ENCODE assay signal across 21 cellular contexts in the genomic region with DNA sequence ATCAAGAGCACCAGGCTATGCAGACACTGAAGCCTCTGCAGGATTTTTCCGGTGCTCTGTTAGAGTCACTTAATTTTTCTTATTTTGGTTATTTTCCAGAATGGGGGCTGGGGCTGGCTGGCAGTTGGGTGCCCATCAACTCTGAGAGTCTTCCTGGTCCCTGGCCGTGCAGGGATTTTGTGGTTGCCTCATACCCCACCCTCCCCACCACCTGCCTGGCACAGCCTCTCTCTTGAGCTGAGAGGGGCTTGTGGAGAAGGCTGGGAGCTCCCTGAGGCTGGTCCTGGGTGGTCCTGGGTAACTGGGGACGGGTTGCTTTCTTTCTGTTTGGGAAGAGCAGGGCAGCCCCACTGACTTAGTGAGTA. TPM values are rescaled to one million over a fixed set of nuclear protein-coding genes. Genes with fewer than 3 reads are reported as not detected.
DNase-seq lines count a peak whose midpoint lies in the region; ATAC-seq, FAIRE-seq and TF ChIP-seq lines count a peak whose summit lies in the region.
"Had no signal": no experiment of that assay in that cellular context is flagged by ENCODE, and none has a peak within 500 bp of the region (broad histone marks: within the 10 kb centered on the region; RNA-seq: fewer than 3 reads in every experiment).

No MANE protein-coding gene starts in this region.

- peaks cover 84 to 99% (median 97%) of the 10 kb centered on the region in 10 experiments for H3K4me1 ChIP-seq in BLaER1 treated with 17β-estradiol and CSF1 and Interleukin-3, amounts not matched to agents 10 nM and 100 nM
- peaks cover 6% of the 10 kb centered on the region; the same call in 1 of the 2 replicates for H3K4me1 ChIP-seq in H9 (ENCODE audit: insufficient read depth, low read length)
- H3K4me1 ChIP-seq in H1 (replicated peaks in 1 of 4; ENCODE audit: control insufficient read depth in 3 of 4, insufficient read depth in 4 of 4, low read length in 3 of 4), result peaks cover 0 to 15% (median 6%) of the 10 kb centered on the region in 4 experiments; a peak in 5 of 7 replicates
- H3K4me1 ChIP-seq in neuronal stem cell (ENCODE audit: control insufficient read depth in 2 of 2, insufficient read depth in 1 of 2, low read depth in 1 of 2, low read length in 2 of 2), result peaks cover 0 to 21% of the 10 kb centered on the region in 2 donors

- no peak overlapping the region for H4K91ac ChIP-seq in H9 (ENCODE audit: insufficient read length, low read depth, low read length)
- H4K91ac ChIP-seq in H1 (replicated peaks; ENCODE audit: insufficient read length, low read length), result no peak overlapping the region
- H4K91ac ChIP-seq in neuronal stem cell (ENCODE audit: low read depth, low read length, poor library complexity), result no peak overlapping the region

- no peak overlapping the region for H2BK120ac ChIP-seq in H9 (ENCODE audit: low read depth, low read length, poor library complexity, severe bottlenecking)
- no peak overlapping the region for H2BK120ac ChIP-seq in H1 (replicated peaks; ENCODE audit: low read depth, low read length)
- H2BK120ac ChIP-seq in neuronal stem cell (ENCODE audit: low read depth, low read length), result no peak overlapping the region

- peak overlapping the region in 1 of 10 experiments; percentile 41; a peak in 2 of 20 replicates for H3K4me3 ChIP-seq in BLaER1 treated with 17β-estradiol and CSF1 and Interleukin-3, amounts not matched to agents 10 nM and 100 nM
- no peak overlapping the region for H3K4me3 ChIP-seq in H1 (ENCODE audit: extremely low read depth in 1 of 4, insufficient read depth in 2 of 4, low read depth in 3 of 4, low read length in 4 of 4)
- H3K4me3 ChIP-seq in neuronal stem cell (ENCODE audit: low read length in 2 of 2), result no peak overlapping the region

- H3K23ac ChIP-seq in H9 (ENCODE audit: insufficient read length, low read depth, low read length), result no peak overlapping the region
- no peak overlapping the region for H3K23ac ChIP-seq in H1 (ENCODE audit: insufficient read length)
- no peak overlapping the region for H3K23ac ChIP-seq in neuronal stem cell (ENCODE audit: low read depth, low read length, poor library complexity)

- H2AK5ac ChIP-seq in H9 (ENCODE audit: insufficient read length, low read length) (no peak overlapping the region), H1 (ENCODE audit: low read depth, low read length) (no peak overlapping the region), neuronal stem cell (ENCODE audit: low read depth, low read length) (peak overlapping the region; percentile 3)

- H3K14ac ChIP-seq in H9 (ENCODE audit: insufficient read depth, low read length) (no peak overlapping the region), H1 (ENCODE audit: insufficient read length) (no peak overlapping the region), neuronal stem cell (ENCODE audit: low read length) (no peak overlapping the region)

- H3K27ac Mint-ChIP-seq in H9, result peak overlapping the region in 1 of 3 experiments; percentile 44; a peak in 1 of 7 replicates

- DNase-seq in H9 (peak; percentile 26), H1 (ENCODE audit: low read depth in 1 of 2, low spot score in 2 of 2) (no peak), neuronal stem cell (ENCODE audit: low spot score) (no peak), CD1c-positive myeloid dendritic cell (ENCODE audit: extremely low spot score) (no peak)
- DNase-seq: ACHN, C1 segment of cervical spinal cord, Kasumi-1, NCI-H1417, NCI-H1694 treated with DMSO at 0.1 percent for 48 hours, NCI-H2081 treated with DMSO at 0.1 percent for 48 hours, NCI-H446 treated with DMSO at 0.1 percent for 48 hours, NCI-H526 treated with DMSO at 0.1 percent for 48 hours, Right ventricle myocardium superior had no signal

- peaks cover 0 to 20% (median 0%) of the 10 kb centered on the region in 11 experiments; a peak in 2 of 22 replicates for H3K27me3 ChIP-seq in BLaER1 treated with 17β-estradiol and CSF1 and Interleukin-3, amounts not matched to agents 10 nM and 100 nM
- no peaks in the 10 kb centered on the region for H3K27me3 ChIP-seq in H9 (ENCODE audit: insufficient read depth, low read length)
- H3K27me3 ChIP-seq in H1 (replicated peaks in 1 of 4; ENCODE audit: control insufficient read depth in 3 of 4, extremely low read depth in 1 of 4, insufficient read depth in 3 of 4, low read length in 3 of 4), result no peaks in the 10 kb centered on the region
- H3K27me3 ChIP-seq in neuronal stem cell (ENCODE audit: control insufficient read depth in 3 of 3, insufficient read depth in 3 of 3, low read depth in 1 of 3, low read length in 3 of 3), result peaks cover 0 to 43% (median 0%) of the 10 kb centered on the region in 3 experiments

- no peak for TF ChIP-seq RAD21 in H1 (IDR thresholded peaks at IDR 0.05 in 1 of 2, conservative IDR thresholded peaks at IDR 0.05 in 1 of 2; ENCODE audit: low read depth in 2 of 2, low read length in 2 of 2)

- H3K9me3 ChIP-seq in BLaER1 treated with 17β-estradiol and CSF1 and Interleukin-3, amounts not matched to agents 10 nM and 100 nM (replicated peaks in 1 of 11), result no peaks in the 10 kb centered on the region
- H3K9me3 ChIP-seq in H9 (ENCODE audit: control insufficient read depth, low read depth, low read length), result no peaks in the 10 kb centered on the region
- H3K9me3 ChIP-seq in H1 (ENCODE audit: insufficient read depth in 2 of 2, low read depth in 1 of 2, low read length in 1 of 2), result no peaks in the 10 kb centered on the region
- H3K9me3 ChIP-seq in neuronal stem cell (replicated peaks in 1 of 2; ENCODE audit: control insufficient read depth in 2 of 2, insufficient read depth in 1 of 2, low read depth in 1 of 2, low read length in 2 of 2), result no peaks in the 10 kb centered on the region

- H2AFZ ChIP-seq in H9 (ENCODE audit: low read length), result no peak overlapping the region
- no peak overlapping the region for H2AFZ ChIP-seq in H1 (ENCODE audit: low read length)
- no peak overlapping the region for H2AFZ ChIP-seq in neuronal stem cell (ENCODE audit: low read length)

- no CpG with 5 or more reads among the region's 3 CpGs for WGBS in H9 (ENCODE audit: extremely low coverage, insufficient read length, low lambda C conversion rate)
- WGBS in H1 (ENCODE audit: extremely low coverage in 1 of 2, insufficient coverage in 1 of 2, insufficient read length in 1 of 2, insufficient replicate concordance in 2 of 2, low coverage in 1 of 2, low lambda C conversion rate in 2 of 2, missing lambda C conversion rate in 1 of 2), 2 experiments, result 85% methylated on average over 3 of the region's 3 CpGs; no CpG with 5 or more reads in 1 of the 2 experiments
- WGBS in neuronal stem cell (ENCODE audit: extremely low coverage in 2 of 2, insufficient read length in 2 of 2, insufficient replicate concordance in 1 of 2), 2 donors, result no CpG with 5 or more reads among the region's 3 CpGs

- peak overlapping the region in 8 of 11 experiments; percentile 89 to 99 (median 97); a peak in 17 of 22 replicates for H3K27ac ChIP-seq in BLaER1 treated with 17β-estradiol and CSF1 and Interleukin-3, amounts not matched to agents 10 nM and 100 nM
- H3K27ac ChIP-seq in H9 (ENCODE audit: insufficient read length, low read depth, low read length) (no peak overlapping the region), H1 (ENCODE audit: low read depth, low read length) (no peak overlapping the region), neuronal stem cell (replicated peaks; ENCODE audit: low read length) (no peak overlapping the region)

- peaks cover 11% of the 10 kb centered on the region for H3K27me3 Mint-ChIP-seq in H9 (ENCODE audit: low read depth)

- no peak for TF ChIP-seq POLR2A in H1 (IDR thresholded peaks at IDR 0.05; ENCODE audit: control extremely low read depth in 1 of 2, low read depth in 2 of 2, low read length in 2 of 2)

- H3K79me2 ChIP-seq in H9 (ENCODE audit: insufficient read depth, low read length), result no peaks in the 10 kb centered on the region
- no peaks in the 10 kb centered on the region for H3K79me2 ChIP-seq in H1 (ENCODE audit: control insufficient read depth in 1 of 2, insufficient read depth in 2 of 2, low read length in 2 of 2)

- H3K4ac ChIP-seq in H9 (ENCODE audit: low read depth, low read length) (no peak overlapping the region), H1 (replicated peaks; ENCODE audit: insufficient read length, low read depth, low read length) (no peak overlapping the region), neuronal stem cell (ENCODE audit: low read length) (no peak overlapping the region)

- H3K79me1 ChIP-seq in H9 (ENCODE audit: insufficient read depth, low read depth, low read length, poor library complexity, severe bottlenecking) (no peaks in the 10 kb centered on the region), H1 (ENCODE audit: low read depth, low read length) (no peaks in the 10 kb centered on the region), neuronal stem cell (ENCODE audit: low read depth, low read length) (no peaks in the 10 kb centered on the region)

- FAIRE-seq in H1 (lab: Jason Lieb, UNC), result no peak
- FAIRE-seq: G401.6, GM12892 had no signal

- H2BK20ac ChIP-seq in H9 (ENCODE audit: low read depth, low read length, poor library complexity, severe bottlenecking) (no peak overlapping the region), H1 (ENCODE audit: low read length) (no peak overlapping the region)

- no peak overlapping the region for H4K5ac ChIP-seq in H9 (ENCODE audit: insufficient read length, low read depth, low read length)
- H4K5ac ChIP-seq in H1 (ENCODE audit: insufficient read length, low read depth, low read length), result no peak overlapping the region

- H3K4me3 Mint-ChIP-seq in H9, result no peak overlapping the region

- H3K56ac ChIP-seq in H9 (ENCODE audit: insufficient read length, low read depth, low read length), result no peak overlapping the region
- no peak overlapping the region for H3K56ac ChIP-seq in H1 (replicated peaks; ENCODE audit: insufficient read length, low read depth, low read length)

- ATAC-seq in GM21447 (IDR thresholded peaks at IDR 0.05; ENCODE audit: unreplicated experiment) (no peak), GM21360 (IDR thresholded peaks at IDR 0.05; ENCODE audit: unreplicated experiment) (no peak)

- peaks cover 24 to 52% of the 10 kb centered on the region in 2 experiments for H3K4me1 Mint-ChIP-seq in H9

- H2BK15ac ChIP-seq in H9 (ENCODE audit: low read depth, low read length) (no peak overlapping the region), H1 (ENCODE audit: low read length) (no peak overlapping the region), neuronal stem cell (ENCODE audit: low read length) (no peak overlapping the region)

- H4K8ac ChIP-seq in H9 (replicated peaks; ENCODE audit: insufficient read length, low read depth, low read length) (no peak overlapping the region), H1 (ENCODE audit: extremely low read depth, insufficient read depth, low read length) (no peak overlapping the region), neuronal stem cell (ENCODE audit: low read depth, low read length) (no peak overlapping the region)

- H3K36me3 Mint-ChIP-seq in H9 (ENCODE audit: insufficient read depth in 1 of 3, low read depth in 3 of 3), result no peaks in the 10 kb centered on the region

- H3K23me2 ChIP-seq in H9 (ENCODE audit: insufficient read length, low read depth, low read length, poor library complexity, severe bottlenecking) (no peaks in the 10 kb centered on the region), H1 (ENCODE audit: low read depth, low read length) (no peaks in the 10 kb centered on the region)

- no peak for TF ChIP-seq CTCF in H9 (conservative IDR thresholded peaks at IDR 0.05)
- TF ChIP-seq CTCF in H1 (IDR thresholded peaks at IDR 0.05; ENCODE audit: control extremely low read depth in 1 of 3, insufficient read depth in 1 of 3, low read depth in 1 of 3, low read length in 3 of 3), result no peak

- no peaks in the 10 kb centered on the region for H3K9me3 Mint-ChIP-seq in H9

- H3T11ph ChIP-seq in H9 (ENCODE audit: low read length), result no peak overlapping the region

- POLR2A ChIA-PET in H1 (lab: Charles Lee; ENCODE audit: partially characterized antibody), result no interaction called here

- H4K20me1 ChIP-seq in BLaER1 treated with 17β-estradiol and CSF1 and Interleukin-3, amounts not matched to agents 10 nM and 100 nM, result no peaks in the 10 kb centered on the region
- H4K20me1 ChIP-seq in H9 (ENCODE audit: control insufficient read depth, insufficient read depth, insufficient read length) (no peaks in the 10 kb centered on the region), H1 (replicated peaks in 1 of 2; ENCODE audit: control insufficient read depth in 1 of 2, insufficient read depth in 2 of 2, low read length in 2 of 2) (no peaks in the 10 kb centered on the region)

- H3K9ac ChIP-seq in BLaER1 treated with 17β-estradiol and CSF1 and Interleukin-3, amounts not matched to agents 10 nM and 100 nM, result peak overlapping the region in 8 of 11 experiments; percentile 56 to 92 (median 87); a peak in 13 of 22 replicates
- no peak overlapping the region for H3K9ac ChIP-seq in H9 (ENCODE audit: extremely low read depth, insufficient read length, low read length)
- H3K9ac ChIP-seq in H1 (replicated peaks in 1 of 4; ENCODE audit: extremely low read depth in 1 of 4, low read depth in 3 of 4, low read length in 3 of 4), result no peak overlapping the region
- no peak overlapping the region for H3K9ac ChIP-seq in neuronal stem cell (ENCODE audit: low read depth, low read length, poor library complexity)

- H2BK5ac ChIP-seq in H9 (ENCODE audit: insufficient read length, low read length) (no peak overlapping the region), H1 (ENCODE audit: low read depth, low read length) (no peak overlapping the region), neuronal stem cell (ENCODE audit: low read length) (no peak overlapping the region)

- no peak for TF ChIP-seq EP300 in H1 (IDR thresholded peaks at IDR 0.05; ENCODE audit: borderline replicate concordance in 1 of 2, low read depth in 2 of 2, low read length in 2 of 2)

- no peaks in the 10 kb centered on the region for H3K36me3 ChIP-seq in BLaER1 treated with 17β-estradiol and CSF1 and Interleukin-3, amounts not matched to agents 10 nM and 100 nM
- no peaks in the 10 kb centered on the region for H3K36me3 ChIP-seq in H1 (ENCODE audit: control insufficient read depth in 2 of 4, insufficient read depth in 4 of 4, low read length in 3 of 4)
- H3K36me3 ChIP-seq in neuronal stem cell (replicated peaks in 1 of 2; ENCODE audit: control insufficient read depth in 2 of 2, insufficient read depth in 2 of 2, low read length in 2 of 2), result no peaks in the 10 kb centered on the region

- CTCF ChIA-PET in H1 (lab: Charles Lee; ENCODE audit: partially characterized antibody), result interaction anchor here (1.0 to 2.9 kb wide), 3 partner anchors 44 to 187 kb away, joined by 4 to 11 read pairs (median 4); no protein-coding TSS in a partner anchor

- H3K4me2 ChIP-seq in BLaER1 treated with 17β-estradiol and CSF1 and Interleukin-3, amounts not matched to agents 10 nM and 100 nM, result peak overlapping the region; percentile 86 to 99 (median 93)
- H3K4me2 ChIP-seq in H9 (ENCODE audit: insufficient read depth, insufficient read length, low read length) (no peak overlapping the region), H1 (ENCODE audit: insufficient read depth in 1 of 2, low read depth in 2 of 2, low read length in 2 of 2) (no peak overlapping the region; a peak in 1 of 4 replicates), neuronal stem cell (ENCODE audit: insufficient read depth, low read length, poor library complexity, severe bottlenecking) (no peak overlapping the region)

- H2BK12ac ChIP-seq in H9 (ENCODE audit: insufficient read length, low read depth, low read length) (no peak overlapping the region), H1 (ENCODE audit: low read depth, low read length) (no peak overlapping the region), neuronal stem cell (ENCODE audit: low read length) (no peak overlapping the region)

- H3K18ac ChIP-seq in H9 (ENCODE audit: insufficient read length, low read depth, low read length) (no peak overlapping the region), H1 (ENCODE audit: extremely low read depth, low read length) (peak overlapping the region; percentile 7; the same call in 1 of the 2 replicates), neuronal stem cell (ENCODE audit: low read length) (peak overlapping the region; percentile 36)

RNA-seq across cellular contexts. Expression of a gene that starts 23.3 kb away (rescaled TPM):
- total RNA-seq in H9 (2021), result not detected in 2 replicates
- total RNA-seq in H1 (2021; fragmentation: NEBNext Ultra II Directional; extraction: Animal tissue kit (Norgen Biotek cat#: 25700)), result not detected in 2 replicates
- polyA plus RNA-seq in H1 (2011; rRNA removed), result 0.05 and 0.06 TPM in 2 replicates
- 0.26 TPM for polyA plus RNA-seq in H1 (2011; cell fraction: cytosol; rRNA removed)
- 0.46 TPM for polyA plus RNA-seq in H1 (2011; cell fraction: nucleus; rRNA removed)
- polyA plus RNA-seq in H1 (2012, experiment 1 of 2), result 0.08 to 0.09 TPM in 2 of 4 replicates, not detected in the others
- polyA plus RNA-seq in H1 (2012, experiment 2 of 2), result not detected
- not detected for polyA plus RNA-seq in H1 (2013, experiment 1 of 2)
- 0.04 TPM for polyA plus RNA-seq in H1 (2013, experiment 2 of 2)
- not detected in 2 replicates for polyA minus RNA-seq in H1 (2011; rRNA and poly(A)+ RNA removed)
- not detected for polyA minus RNA-seq in H1 (2011; cell fraction: cytosol; rRNA and poly(A)+ RNA removed)
- polyA minus RNA-seq in H1 (2011; cell fraction: nucleus; rRNA and poly(A)+ RNA removed), result 0.10 TPM
- 0.03 TPM for polyA plus RNA-seq in neuronal stem cell (2013, experiment 1 of 2)
- 0.03 TPM for polyA plus RNA-seq in neuronal stem cell (2013, experiment 2 of 2)
- total RNA-seq: Daoy, H4, MCF 10A, Right ventricle myocardium superior had no signal

Comparison
In these comparisons a context has a peak if more than half of its experiments do, and no peak if none do; other contexts are left out.
1. H3K27ac ChIP-seq: peak in BLaER1 treated with 17β-estradiol and CSF1 and Interleukin-3, amounts not matched to agents 10 nM and 100 nM (8 of 11); none in H9 (single experiment), H1 (single experiment) and neuronal stem cell (single experiment).
2. H3K4me2 ChIP-seq: peak in BLaER1 treated with 17β-estradiol and CSF1 and Interleukin-3, amounts not matched to agents 10 nM and 100 nM (11 of 11); none in H9 (single experiment), H1 (0 of 2) and neuronal stem cell (single experiment).
3. H3K9ac ChIP-seq: peak in BLaER1 treated with 17β-estradiol and CSF1 and Interleukin-3, amounts not matched to agents 10 nM and 100 nM (8 of 11); none in H9 (single experiment), H1 (0 of 4) and neuronal stem cell (single experiment).